8 cellular contexts compared by ENCODE assay signal in the genomic region with DNA sequence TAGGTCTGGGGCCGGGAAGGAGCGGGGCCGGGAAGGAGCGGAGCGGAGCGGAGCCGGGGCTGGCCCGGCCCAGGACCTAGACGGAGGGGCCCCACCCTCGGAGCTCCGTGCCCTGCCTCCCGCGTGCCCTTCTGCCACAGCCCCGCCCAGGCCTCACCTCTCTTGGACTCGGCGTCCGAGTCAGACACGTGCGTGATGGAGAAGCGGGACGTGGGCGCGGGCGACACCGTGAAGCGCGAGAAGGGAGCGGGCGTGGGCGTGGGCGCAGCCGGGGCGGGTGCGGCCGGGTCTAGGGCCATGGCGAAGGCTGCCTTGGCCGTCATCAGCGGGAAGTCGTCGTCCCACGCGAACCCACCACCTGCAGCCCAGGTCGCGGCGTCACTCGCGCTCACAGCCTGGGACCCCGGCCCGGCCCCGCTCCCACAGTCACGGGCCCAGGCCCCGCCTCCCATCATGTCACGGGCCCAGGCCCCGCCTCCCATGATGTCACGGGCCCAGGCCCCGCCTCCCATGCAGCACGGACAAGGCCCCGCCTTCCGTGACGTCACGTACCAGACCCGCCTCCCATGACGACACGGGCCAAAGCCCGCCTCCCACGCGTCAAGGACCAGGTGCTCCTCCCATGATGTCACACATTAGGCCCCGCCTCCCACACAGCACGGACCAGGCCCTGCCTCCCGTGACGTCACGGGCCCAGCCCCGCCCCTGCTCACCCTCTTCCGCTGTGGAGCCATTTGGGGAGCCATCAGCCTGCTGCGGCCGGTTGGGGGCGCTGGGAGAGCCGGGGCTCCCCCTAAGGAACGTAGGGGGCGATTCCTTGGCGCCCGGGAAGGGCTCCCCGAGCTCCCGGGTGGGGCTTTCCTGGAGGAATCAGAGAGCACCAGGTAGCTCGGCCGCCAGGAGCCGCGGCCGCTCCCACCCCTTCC. TPM values are rescaled to one million over a fixed set of nuclear protein-coding genes. Genes with fewer than 3 reads are reported as not detected.
DNase-seq lines count a peak whose midpoint lies in the region; ATAC-seq, FAIRE-seq and TF ChIP-seq lines count a peak whose summit lies in the region.

No MANE protein-coding gene starts in this region.

- CTCF ChIA-PET in CD8-positive, alpha-beta memory T cell (lab: Charles Lee), result no interaction called here

- peaks cover 0 to 4% of the 10 kb centered on the region in 2 donors for H3K27me3 Mint-ChIP-seq in CD8-positive, alpha-beta memory T cell

- H3K27me3 ChIP-seq in CD8-positive, alpha-beta memory T cell (ENCODE audit: insufficient read depth, low read length, poor library complexity, severe bottlenecking), result no peaks in the 10 kb centered on the region
- no peaks in the 10 kb centered on the region for H3K27me3 ChIP-seq in SJCRH30
- peaks cover 10% of the 10 kb centered on the region for H3K27me3 ChIP-seq in neutrophil

- POLR2A ChIA-PET in CD8-positive, alpha-beta memory T cell (lab: Charles Lee), result no interaction called here

- FAIRE-seq in frontal cortex (lab: Jason Lieb, UNC), result peak; percentile 84

- peak; percentile 79 to 85 (median 81) for DNase-seq in CD8-positive, alpha-beta memory T cell
- DNase-seq in HS-5 (ENCODE audit: low read depth), result peak; percentile 91
- peak; percentile 72 to 84 for DNase-seq in SJCRH30
- peak; percentile 84 for DNase-seq in activated naive CD4-positive, alpha-beta T cell treated with Interleukin-2 at 50 U/mL for 16 hours
- peak; percentile 96 to 99 for DNase-seq in frontal cortex (ENCODE audit: low spot score in 2 of 2)
- DNase-seq in stromal cell of bone marrow (ENCODE audit: low read depth), result peak; percentile 69

- H3K4me1 ChIP-seq in CD8-positive, alpha-beta memory T cell (ENCODE audit: insufficient read depth, low read length), result no peaks in the 10 kb centered on the region
- H3K4me1 ChIP-seq in SJCRH30 (peaks cover 2% of the 10 kb centered on the region; the same call in 1 of the 2 replicates), neutrophil (ENCODE audit: control insufficient read depth in 1 of 2, insufficient read depth in 1 of 2, low read depth in 1 of 2, low read length in 1 of 2) (peaks cover 9 to 10% of the 10 kb centered on the region in 2 experiments)

- no peaks in the 10 kb centered on the region for H3K36me3 Mint-ChIP-seq in CD8-positive, alpha-beta memory T cell

- no peaks in the 10 kb centered on the region for H3K9me3 ChIP-seq in CD8-positive, alpha-beta memory T cell (ENCODE audit: low read length)
- no peaks in the 10 kb centered on the region for H3K9me3 ChIP-seq in SJCRH30 (replicated peaks)
- H3K9me3 ChIP-seq in neutrophil, result no peaks in the 10 kb centered on the region

- no peaks in the 10 kb centered on the region for H3K36me3 ChIP-seq in CD8-positive, alpha-beta memory T cell (ENCODE audit: insufficient read depth, low read length)
- H3K36me3 ChIP-seq in SJCRH30 (peaks cover 8% of the 10 kb centered on the region; the same call in 1 of the 2 replicates), neutrophil (peaks cover 99% of the 10 kb centered on the region)

- ATAC-seq in HG03159 (IDR thresholded peaks at IDR 0.05; ENCODE audit: unreplicated experiment), result no peak

- no peaks in the 10 kb centered on the region for H3K9me3 Mint-ChIP-seq in CD8-positive, alpha-beta memory T cell

- no peak overlapping the region for H3K4me3 ChIP-seq in CD8-positive, alpha-beta memory T cell (ENCODE audit: low read length)
- H3K4me3 ChIP-seq in SJCRH30 (no peak overlapping the region), neutrophil (ENCODE audit: low read depth in 1 of 2, low read length in 1 of 2) (peak overlapping the region; percentile 13 to 32)

- no peak for TF ChIP-seq CTCF in neutrophil (IDR thresholded peaks at IDR 0.05)

- peaks cover 0 to 11% (median 0%) of the 10 kb centered on the region in 3 donors for H3K4me1 Mint-ChIP-seq in CD8-positive, alpha-beta memory T cell

- H3K27ac Mint-ChIP-seq in CD8-positive, alpha-beta memory T cell, result peak overlapping the region in 3 of 8 donors; percentile 55 to 94 (median 74)

- H3K4me3 Mint-ChIP-seq in CD8-positive, alpha-beta memory T cell, result peak overlapping the region in 6 of 7 donors; percentile 41 to 78 (median 65)

- no peak overlapping the region for H3K27ac ChIP-seq in CD8-positive, alpha-beta memory T cell (ENCODE audit: low read depth, low read length)
- H3K27ac ChIP-seq in SJCRH30 (no peak overlapping the region), neutrophil (peak overlapping the region; percentile 41)

RNA-seq across cellular contexts. Expression of gene PVALEF, which starts 45.8 kb away (rescaled TPM):
- total RNA-seq in CD8-positive, alpha-beta memory T cell, result not detected
- not detected for polyA plus RNA-seq in CD8-positive, alpha-beta memory T cell
- 0.43 and 0.61 TPM in 2 replicates for total RNA-seq in SJCRH30 (2014; rRNA removed; shearing (Covaris generic))
- not detected for total RNA-seq in frontal cortex

RNA-seq across cellular contexts. Expression of gene AATK, which starts 46.5 kb away (rescaled TPM):
- under 1 TPM; 0.29 to 0.55 TPM for total RNA-seq in CD8-positive, alpha-beta memory T cell
- polyA plus RNA-seq in CD8-positive, alpha-beta memory T cell, result not detected
- total RNA-seq in SJCRH30 (2014; rRNA removed; shearing (Covaris generic)), result 24.0 and 24.2 TPM in 2 replicates
- 8.2 TPM for total RNA-seq in frontal cortex

Comparison
In these comparisons a context has a peak if more than half of its experiments do, and no peak if none do; other contexts are left out.
1. H3K4me3 ChIP-seq: peak in neutrophil (2 of 2); none in CD8-positive, alpha-beta memory T cell (single experiment) and SJCRH30 (single experiment).
2. Peak in every context shown above with its lines, with median percentiles within 50 percentile points of each other: DNase-seq.